In genomic region chr9:110404473-110404872, GRCh38 we compare ENCODE assay signal across 34 cellular contexts.
"Had no signal": no experiment of that assay in that cellular context is flagged by ENCODE, and none has a peak within 500 bp of the region (broad histone marks: within the 10 kb centered on the region; RNA-seq: fewer than 3 reads in every experiment).

No MANE protein-coding gene starts in this region.

- H3K27me3 ChIP-seq: MG63 had no signal

- H3K9me3 ChIP-seq: MG63 had no signal

- DNase-seq: Karpas-422, Kasumi-1, MG63, MM.1S, MV-4-11, NCI-H1048, NCI-H1092, NCI-H1092 treated with DMSO at 0.1 percent for 48 hours, NCI-H1105, NCI-H1105 treated with DMSO at 0.1 percent for 48 hours, NCI-H1417, NCI-H1417 treated with DMSO at 0.1 percent for 48 hours, NCI-H1436, NCI-H1436 treated with DMSO at 0.1 percent for 48 hours, NCI-H146, NCI-H1694, NCI-H1694 treated with DMSO at 0.1 percent for 48 hours, NCI-H187, NCI-H187 treated with DMSO at 0.1 percent for 48 hours, NCI-H1930, NCI-H2029, NCI-H2029 treated with DMSO at 0.1 percent for 48 hours, NCI-H2081, NCI-H2081 treated with DMSO at 0.1 percent for 48 hours, NCI-H2107, NCI-H2171, NCI-H2171 treated with DMSO at 0.1 percent for 48 hours, NCI-H2227 treated with DMSO at 0.1 percent for 48 hours, NCI-H226, NCI-H345, NCI-H446, NCI-H446 treated with DMSO at 0.1 percent for 48 hours, NCI-H510A, NCI-H510A treated with DMSO at 0.1 percent for 48 hours had no signal

- H3K4me3 ChIP-seq: MG63 had no signal
